1 cellular context compared by ENCODE assay signal in genomic region chr6:34246563-34247391, GRCh38.
TF ChIP-seq lines count a peak whose summit lies in the region.

No MANE protein-coding gene starts in this region.

TF ChIP-seq in GM12878, 131 proteins besides CTCF, POLR2A, EP300 and RAD21 (continued from another document):
- TF ChIP-seq ZNF592 (IDR thresholded peaks at IDR 0.05) (no peak), LARP7 (IDR thresholded peaks at IDR 0.05) (0 out of 2 replicates have a peak, but pooled peaks have one; percentile 48)
